Comparison of ENCODE assay signal across 13 cellular contexts in the genomic region with DNA sequence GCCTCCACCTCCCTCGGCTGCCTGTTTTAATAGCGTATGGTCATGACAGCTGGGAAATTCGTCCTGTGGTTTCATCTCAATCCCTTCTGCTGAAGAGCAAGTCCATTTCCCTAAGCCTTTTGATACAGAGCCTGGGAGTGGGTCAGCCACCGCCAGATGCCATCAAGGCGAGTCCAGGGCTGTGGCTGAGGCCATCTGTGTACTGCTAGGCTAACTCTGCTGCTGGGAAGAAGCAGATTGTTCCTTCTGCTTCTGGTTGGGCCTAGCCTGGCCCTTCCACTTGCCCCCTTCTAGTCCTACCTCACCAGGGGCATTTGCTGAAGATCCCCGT. TPM values are rescaled to one million over a fixed set of nuclear protein-coding genes. Genes with fewer than 3 reads are reported as not detected.
DNase-seq lines count a peak whose midpoint lies in the region; TF ChIP-seq lines count a peak whose summit lies in the region.
"Had no signal": no experiment of that assay in that cellular context is flagged by ENCODE, and none has a peak within 500 bp of the region (broad histone marks: within the 10 kb centered on the region; RNA-seq: fewer than 3 reads in every experiment).

No MANE protein-coding gene starts in this region.

- intact Hi-C loops in ovary (cut with DNase I) = no loop called here

- no peaks in the 10 kb centered on the region for H3K9me3 ChIP-seq in fibroblast of lung (ENCODE audit: control insufficient read depth, insufficient read depth, low read depth, low read length)
- no peaks in the 10 kb centered on the region for H3K9me3 ChIP-seq in subcutaneous abdominal adipose tissue (ENCODE audit: control insufficient read depth in 5 of 5, low read length in 5 of 5)
- H3K9me3 ChIP-seq in ovary = no peaks in the 10 kb centered on the region
- H3K9me3 ChIP-seq: adrenal gland, right atrium auricular region had no signal

- no peak overlapping the region for H3K27ac Mint-ChIP-seq in HFFc6
- H3K27ac Mint-ChIP-seq: activated T-helper 1 cell treated with anti-CD3 and anti-CD28 coated beads, Interleukin-12 subunit alpha, Interleukin-12 subunit beta, Interleukin-2, Interleukin-4 antibody, amounts not matched to agents 30 ng/mL and 10 ng/mL and 1 ng/mL, durations not matched to agents 14 hours and 24 hours and 36 hours; stimulated activated naive CD8-positive, alpha-beta T cell treated with anti-CD3 and anti-CD28 coated beads, Interleukin-15, Interleukin-2, amounts not matched to agents 100 ng/mL and 50 ng/mL, for 24 hours had no signal

- H3K79me2 ChIP-seq in fibroblast of lung (ENCODE audit: control insufficient read depth, insufficient read depth, low read length) = no peaks in the 10 kb centered on the region

- WGBS in ovary, 3 donors = 93% methylated on average over 6 of the region's 6 CpGs

- TF ChIP-seq EP300 in ovary (IDR thresholded peaks at IDR 0.05) = no peak

- TF ChIP-seq POLR2A in ovary (IDR thresholded peaks at IDR 0.05) = no peak

- DNase-seq in HFFc6 (peak; percentile 30), SK-N-DZ (ENCODE audit: low spot score) (peak; percentile 27), fibroblast of lung (ENCODE audit: low read depth in 2 of 2) (peak; percentile 20 to 62), GF-D8 (lab: John Stamatoyannopoulos, UW) (no peak), AG20443 (ENCODE audit: low spot score) (no peak), ovary (no peak)
- no peak for DNase-seq in activated CD4-positive, alpha-beta T cell treated with anti-CD3 and anti-CD28 coated beads for 4 hours
- DNase-seq: T-helper 9 cell had no signal

- H3K27me3 Mint-ChIP-seq in HFFc6 (ENCODE audit: insufficient read depth) = peaks cover 4% of the 10 kb centered on the region; the same call in 1 of the 2 replicates
- H3K27me3 Mint-ChIP-seq: stimulated activated naive CD8-positive, alpha-beta T cell treated with anti-CD3 and anti-CD28 coated beads, Interleukin-15, Interleukin-2, amounts not matched to agents 100 ng/mL and 50 ng/mL, for 24 hours had no signal

- peaks cover 29% of the 10 kb centered on the region for H3K4me1 Mint-ChIP-seq in HFFc6 (ENCODE audit: low read depth)

- no peak for TF ChIP-seq CTCF in HFFc6 (IDR thresholded peaks at IDR 0.05)
- TF ChIP-seq CTCF in fibroblast of lung (conservative IDR thresholded peaks at IDR 0.05 in 1 of 2, IDR thresholded peaks at IDR 0.05 in 1 of 2; ENCODE audit: low read depth in 1 of 2, low read length in 2 of 2) = no peak
- TF ChIP-seq CTCF in ovary (IDR thresholded peaks at IDR 0.05) = no peak

- no peak overlapping the region for H3K4me3 Mint-ChIP-seq in HFFc6
- H3K4me3 Mint-ChIP-seq: activated T-helper 1 cell treated with anti-CD3 and anti-CD28 coated beads, Interleukin-12 subunit alpha, Interleukin-12 subunit beta, Interleukin-2, Interleukin-4 antibody, amounts not matched to agents 30 ng/mL and 10 ng/mL and 1 ng/mL, durations not matched to agents 14 hours and 24 hours and 36 hours; stimulated activated naive CD8-positive, alpha-beta T cell treated with anti-CD3 and anti-CD28 coated beads, Interleukin-15, Interleukin-2, amounts not matched to agents 100 ng/mL and 50 ng/mL, for 24 hours had no signal

- no peak overlapping the region for H3K9ac ChIP-seq in fibroblast of lung (ENCODE audit: insufficient read depth, low read length)
- no peak overlapping the region for H3K9ac ChIP-seq in subcutaneous abdominal adipose tissue (ENCODE audit: low read length in 5 of 5)

- no peaks in the 10 kb centered on the region for H3K27me3 ChIP-seq in fibroblast of lung (ENCODE audit: control insufficient read depth, insufficient read depth, low read length)
- peaks cover 0 to 5% (median 0%) of the 10 kb centered on the region in 5 donors for H3K27me3 ChIP-seq in subcutaneous abdominal adipose tissue (ENCODE audit: control insufficient read depth in 5 of 5, insufficient read depth in 4 of 5, low read length in 5 of 5)
- no peaks in the 10 kb centered on the region for H3K27me3 ChIP-seq in ovary
- H3K27me3 ChIP-seq: adrenal gland, right atrium auricular region had no signal

- no peak overlapping the region for H3K27ac ChIP-seq in fibroblast of lung (ENCODE audit: insufficient read depth, low read length)
- peak overlapping the region; percentile 41 for H3K27ac ChIP-seq in subcutaneous abdominal adipose tissue (ENCODE audit: low read depth, low read length)
- H3K27ac ChIP-seq in ovary = no peak overlapping the region
- H3K27ac ChIP-seq: right atrium auricular region had no signal

- H3K9me3 Mint-ChIP-seq in HFFc6 = no peaks in the 10 kb centered on the region
- H3K9me3 Mint-ChIP-seq: activated T-helper 1 cell treated with anti-CD3 and anti-CD28 coated beads, Interleukin-12 subunit alpha, Interleukin-12 subunit beta, Interleukin-2, Interleukin-4 antibody, amounts not matched to agents 30 ng/mL and 10 ng/mL and 1 ng/mL, durations not matched to agents 14 hours and 24 hours and 36 hours; stimulated activated naive CD8-positive, alpha-beta T cell treated with anti-CD3 and anti-CD28 coated beads, Interleukin-15, Interleukin-2, amounts not matched to agents 100 ng/mL and 50 ng/mL, for 24 hours had no signal

- H3K36me3 ChIP-seq in fibroblast of lung (ENCODE audit: control insufficient read depth, insufficient read depth, low read length) (no peaks in the 10 kb centered on the region), subcutaneous abdominal adipose tissue (ENCODE audit: control insufficient read depth in 5 of 5, insufficient read depth in 5 of 5, low read length in 5 of 5) (no peaks in the 10 kb centered on the region), ovary (no peaks in the 10 kb centered on the region)
- H3K36me3 ChIP-seq: adrenal gland, right atrium auricular region had no signal

- no peak overlapping the region for H3K4me2 ChIP-seq in fibroblast of lung (ENCODE audit: extremely low read depth, insufficient read depth, low read length)

- H3K4me1 ChIP-seq in fibroblast of lung (ENCODE audit: control insufficient read depth, extremely low read depth, insufficient read depth, low read length) = no peaks in the 10 kb centered on the region
- peaks cover 22 to 55% (median 39%) of the 10 kb centered on the region in 5 donors for H3K4me1 ChIP-seq in subcutaneous abdominal adipose tissue (ENCODE audit: control insufficient read depth in 5 of 5, insufficient read depth in 5 of 5, low read length in 5 of 5)
- peaks cover 1% of the 10 kb centered on the region for H3K4me1 ChIP-seq in ovary (ENCODE audit: insufficient read depth)

- no peak overlapping the region for H2AFZ ChIP-seq in fibroblast of lung (ENCODE audit: low read length)

- H3K4me3 ChIP-seq in fibroblast of lung (replicated peaks in 1 of 4; ENCODE audit: control extremely low read depth in 1 of 4, insufficient read depth in 1 of 4, low read depth in 3 of 4, low read length in 4 of 4) (no peak overlapping the region), subcutaneous abdominal adipose tissue (ENCODE audit: low read depth in 1 of 5, low read length in 5 of 5) (no peak overlapping the region), ovary (no peak overlapping the region)
- H3K4me3 ChIP-seq: adrenal gland, right atrium auricular region had no signal

- H3K36me3 Mint-ChIP-seq in HFFc6 (ENCODE audit: low read depth) = no peaks in the 10 kb centered on the region

- H4K20me1 ChIP-seq in fibroblast of lung (ENCODE audit: control insufficient read depth, extremely low read depth, insufficient read depth, low read length) = no peaks in the 10 kb centered on the region

RNA-seq across cellular contexts. Expression of a gene that starts 26.8 kb away (rescaled TPM):
- 1 to 10 TPM; 4.1 to 7.9 (median 6.6) TPM for total RNA-seq in HFFc6 (2021; fragmentation: NEBNext Ultra II Directional; extraction: Animal tissue kit (Norgen Biotek cat#: 25700))
- 6.1 and 7.1 TPM in 2 replicates for polyA plus RNA-seq in SK-N-DZ (2014; cell fraction: cytosol; rRNA removed)
- 3.6 and 3.9 TPM in 2 replicates for polyA plus RNA-seq in SK-N-DZ (2014; cell fraction: nucleus; rRNA removed)
- total RNA-seq in fibroblast of lung = 2.8 and 3.3 TPM in 2 replicates
- 2.0 and 9.2 TPM in 2 replicates for polyA plus RNA-seq in fibroblast of lung
- polyA plus RNA-seq in fibroblast of lung (2012) = 3.7 and 10.2 TPM in 2 replicates
- 21.8 and 42.2 TPM in 2 replicates for polyA minus RNA-seq in fibroblast of lung (ENCODE audit: low replicate concordance)
- total RNA-seq in ovary = 10 to 100 TPM in 1 of 7 donors, 1 to 10 TPM in 6; 1.5 to 12.1 (median 6.3) TPM
- polyA plus RNA-seq in ovary = 1 to 10 TPM; 3.8 to 4.2 TPM

Comparison
In these comparisons a context has a peak if more than half of its experiments do, and no peak if none do; other contexts are left out.
1. DNase-seq: peak in HFFc6 (single experiment), SK-N-DZ (single experiment) and fibroblast of lung (2 of 2); none in GF-D8 (single experiment), AG20443 (single experiment), ovary (0 of 5) and activated CD4-positive, alpha-beta T cell treated with anti-CD3 and anti-CD28 coated beads for 4 hours (0 of 2).